In the genomic region with DNA sequence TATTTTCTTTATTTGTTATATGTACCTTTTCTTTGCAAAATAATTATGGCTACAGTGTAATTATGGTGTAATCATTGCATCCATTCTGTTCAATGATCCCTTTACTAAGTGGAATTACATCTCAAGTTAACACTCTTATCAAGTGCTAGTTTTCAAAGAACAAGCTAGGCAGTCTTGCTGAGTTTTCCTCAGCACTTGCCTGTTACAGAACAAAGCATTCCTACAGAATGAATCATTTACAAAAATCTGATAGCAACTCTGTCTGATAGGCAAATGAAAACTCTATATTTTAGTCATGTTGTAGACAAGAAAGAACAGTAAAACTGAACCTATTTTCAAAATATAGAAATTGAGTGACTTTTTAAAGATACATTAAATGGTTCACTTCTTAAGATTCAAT, we compare ENCODE assay signal across 1 cellular context.
TF ChIP-seq lines count a peak whose summit lies in the region.

No MANE protein-coding gene starts in this region.

TF ChIP-seq in GM23338, 12 proteins besides CTCF, POLR2A, EP300 and RAD21 (continued from another document):
- TF ChIP-seq, protein P1, sequence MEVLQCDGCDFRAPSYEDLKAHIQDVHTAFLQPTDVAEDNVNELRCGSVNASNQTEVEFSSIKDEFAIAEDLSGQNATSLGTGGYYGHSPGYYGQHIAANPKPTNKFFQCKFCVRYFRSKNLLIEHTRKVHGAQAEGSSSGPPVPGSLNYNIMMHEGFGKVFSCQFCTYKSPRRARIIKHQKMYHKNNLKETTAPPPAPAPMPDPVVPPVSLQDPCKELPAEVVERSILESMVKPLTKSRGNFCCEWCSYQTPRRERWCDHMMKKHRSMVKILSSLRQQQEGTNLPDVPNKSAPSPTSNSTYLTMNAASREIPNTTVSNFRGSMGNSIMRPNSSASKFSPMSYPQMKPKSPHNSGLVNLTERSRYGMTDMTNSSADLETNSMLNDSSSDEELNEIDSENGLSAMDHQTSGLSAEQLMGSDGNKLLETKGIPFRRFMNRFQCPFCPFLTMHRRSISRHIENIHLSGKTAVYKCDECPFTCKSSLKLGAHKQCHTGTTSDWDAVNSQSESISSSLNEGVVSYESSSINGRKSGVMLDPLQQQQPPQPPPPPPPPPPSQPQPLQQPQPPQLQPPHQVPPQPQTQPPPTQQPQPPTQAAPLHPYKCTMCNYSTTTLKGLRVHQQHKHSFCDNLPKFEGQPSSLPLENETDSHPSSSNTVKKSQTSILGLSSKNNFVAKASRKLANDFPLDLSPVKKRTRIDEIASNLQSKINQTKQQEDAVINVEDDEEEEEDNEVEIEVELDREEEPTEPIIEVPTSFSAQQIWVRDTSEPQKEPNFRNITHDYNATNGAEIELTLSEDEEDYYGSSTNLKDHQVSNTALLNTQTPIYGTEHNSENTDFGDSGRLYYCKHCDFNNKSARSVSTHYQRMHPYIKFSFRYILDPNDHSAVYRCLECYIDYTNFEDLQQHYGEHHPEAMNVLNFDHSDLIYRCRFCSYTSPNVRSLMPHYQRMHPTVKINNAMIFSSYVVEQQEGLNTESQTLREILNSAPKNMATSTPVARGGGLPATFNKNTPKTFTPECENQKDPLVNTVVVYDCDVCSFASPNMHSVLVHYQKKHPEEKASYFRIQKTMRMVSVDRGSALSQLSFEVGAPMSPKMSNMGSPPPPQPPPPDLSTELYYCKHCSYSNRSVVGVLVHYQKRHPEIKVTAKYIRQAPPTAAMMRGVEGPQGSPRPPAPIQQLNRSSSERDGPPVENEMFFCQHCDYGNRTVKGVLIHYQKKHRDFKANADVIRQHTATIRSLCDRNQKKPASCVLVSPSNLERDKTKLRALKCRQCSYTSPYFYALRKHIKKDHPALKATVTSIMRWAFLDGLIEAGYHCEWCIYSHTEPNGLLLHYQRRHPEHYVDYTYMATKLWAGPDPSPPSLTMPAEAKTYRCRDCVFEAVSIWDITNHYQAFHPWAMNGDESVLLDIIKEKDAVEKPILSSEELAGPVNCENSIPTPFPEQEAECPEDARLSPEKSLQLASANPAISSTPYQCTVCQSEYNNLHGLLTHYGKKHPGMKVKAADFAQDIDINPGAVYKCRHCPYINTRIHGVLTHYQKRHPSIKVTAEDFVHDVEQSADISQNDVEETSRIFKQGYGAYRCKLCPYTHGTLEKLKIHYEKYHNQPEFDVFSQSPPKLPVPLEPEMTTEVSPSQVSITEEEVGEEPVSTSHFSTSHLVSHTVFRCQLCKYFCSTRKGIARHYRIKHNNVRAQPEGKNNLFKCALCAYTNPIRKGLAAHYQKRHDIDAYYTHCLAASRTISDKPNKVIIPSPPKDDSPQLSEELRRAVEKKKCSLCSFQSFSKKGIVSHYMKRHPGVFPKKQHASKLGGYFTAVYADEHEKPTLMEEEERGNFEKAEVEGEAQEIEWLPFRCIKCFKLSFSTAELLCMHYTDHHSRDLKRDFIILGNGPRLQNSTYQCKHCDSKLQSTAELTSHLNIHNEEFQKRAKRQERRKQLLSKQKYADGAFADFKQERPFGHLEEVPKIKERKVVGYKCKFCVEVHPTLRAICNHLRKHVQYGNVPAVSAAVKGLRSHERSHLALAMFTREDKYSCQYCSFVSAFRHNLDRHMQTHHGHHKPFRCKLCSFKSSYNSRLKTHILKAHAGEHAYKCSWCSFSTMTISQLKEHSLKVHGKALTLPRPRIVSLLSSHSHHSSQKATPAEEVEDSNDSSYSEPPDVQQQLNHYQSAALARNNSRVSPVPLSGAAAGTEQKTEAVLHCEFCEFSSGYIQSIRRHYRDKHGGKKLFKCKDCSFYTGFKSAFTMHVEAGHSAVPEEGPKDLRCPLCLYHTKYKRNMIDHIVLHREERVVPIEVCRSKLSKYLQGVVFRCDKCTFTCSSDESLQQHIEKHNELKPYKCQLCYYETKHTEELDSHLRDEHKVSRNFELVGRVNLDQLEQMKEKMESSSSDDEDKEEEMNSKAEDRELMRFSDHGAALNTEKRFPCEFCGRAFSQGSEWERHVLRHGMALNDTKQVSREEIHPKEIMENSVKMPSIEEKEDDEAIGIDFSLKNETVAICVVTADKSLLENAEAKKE (CRISPR knock-in tag; IDR thresholded peaks at IDR 0.05): no peak
- TF ChIP-seq, protein P2, sequence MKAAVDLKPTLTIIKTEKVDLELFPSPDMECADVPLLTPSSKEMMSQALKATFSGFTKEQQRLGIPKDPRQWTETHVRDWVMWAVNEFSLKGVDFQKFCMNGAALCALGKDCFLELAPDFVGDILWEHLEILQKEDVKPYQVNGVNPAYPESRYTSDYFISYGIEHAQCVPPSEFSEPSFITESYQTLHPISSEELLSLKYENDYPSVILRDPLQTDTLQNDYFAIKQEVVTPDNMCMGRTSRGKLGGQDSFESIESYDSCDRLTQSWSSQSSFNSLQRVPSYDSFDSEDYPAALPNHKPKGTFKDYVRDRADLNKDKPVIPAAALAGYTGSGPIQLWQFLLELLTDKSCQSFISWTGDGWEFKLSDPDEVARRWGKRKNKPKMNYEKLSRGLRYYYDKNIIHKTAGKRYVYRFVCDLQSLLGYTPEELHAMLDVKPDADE (IDR thresholded peaks at IDR 0.05): no peak
- no peak for TF ChIP-seq NANOG (IDR thresholded peaks at IDR 0.05; ENCODE audit: borderline replicate concordance)
- no peak for TF ChIP-seq EZH2 (IDR thresholded peaks at IDR 0.05; ENCODE audit: low read depth, unreplicated experiment)
- no peak for TF ChIP-seq CREB1 (CRISPR knock-in tag; IDR thresholded peaks at IDR 0.05; ENCODE audit: low read depth)
- TF ChIP-seq ZNF331 (CRISPR knock-in tag; IDR thresholded peaks at IDR 0.05; ENCODE audit: low read depth): no peak
- TF ChIP-seq EZH2phosphoT487 (IDR thresholded peaks at IDR 0.05; ENCODE audit: unreplicated experiment): no peak
- TF ChIP-seq, protein P3, sequence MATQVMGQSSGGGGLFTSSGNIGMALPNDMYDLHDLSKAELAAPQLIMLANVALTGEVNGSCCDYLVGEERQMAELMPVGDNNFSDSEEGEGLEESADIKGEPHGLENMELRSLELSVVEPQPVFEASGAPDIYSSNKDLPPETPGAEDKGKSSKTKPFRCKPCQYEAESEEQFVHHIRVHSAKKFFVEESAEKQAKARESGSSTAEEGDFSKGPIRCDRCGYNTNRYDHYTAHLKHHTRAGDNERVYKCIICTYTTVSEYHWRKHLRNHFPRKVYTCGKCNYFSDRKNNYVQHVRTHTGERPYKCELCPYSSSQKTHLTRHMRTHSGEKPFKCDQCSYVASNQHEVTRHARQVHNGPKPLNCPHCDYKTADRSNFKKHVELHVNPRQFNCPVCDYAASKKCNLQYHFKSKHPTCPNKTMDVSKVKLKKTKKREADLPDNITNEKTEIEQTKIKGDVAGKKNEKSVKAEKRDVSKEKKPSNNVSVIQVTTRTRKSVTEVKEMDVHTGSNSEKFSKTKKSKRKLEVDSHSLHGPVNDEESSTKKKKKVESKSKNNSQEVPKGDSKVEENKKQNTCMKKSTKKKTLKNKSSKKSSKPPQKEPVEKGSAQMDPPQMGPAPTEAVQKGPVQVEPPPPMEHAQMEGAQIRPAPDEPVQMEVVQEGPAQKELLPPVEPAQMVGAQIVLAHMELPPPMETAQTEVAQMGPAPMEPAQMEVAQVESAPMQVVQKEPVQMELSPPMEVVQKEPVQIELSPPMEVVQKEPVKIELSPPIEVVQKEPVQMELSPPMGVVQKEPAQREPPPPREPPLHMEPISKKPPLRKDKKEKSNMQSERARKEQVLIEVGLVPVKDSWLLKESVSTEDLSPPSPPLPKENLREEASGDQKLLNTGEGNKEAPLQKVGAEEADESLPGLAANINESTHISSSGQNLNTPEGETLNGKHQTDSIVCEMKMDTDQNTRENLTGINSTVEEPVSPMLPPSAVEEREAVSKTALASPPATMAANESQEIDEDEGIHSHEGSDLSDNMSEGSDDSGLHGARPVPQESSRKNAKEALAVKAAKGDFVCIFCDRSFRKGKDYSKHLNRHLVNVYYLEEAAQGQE (IDR thresholded peaks at IDR 0.05; ENCODE audit: unreplicated experiment): no peak
- no peak for TF ChIP-seq JUNB (IDR thresholded peaks at IDR 0.05; ENCODE audit: unreplicated experiment)
- TF ChIP-seq POLR2AphosphoS5 (IDR thresholded peaks at IDR 0.05; ENCODE audit: low read depth): no peak
- no peak for TF ChIP-seq STAT1 (IDR thresholded peaks at IDR 0.05; ENCODE audit: unreplicated experiment)
TF ChIP-seq in GM23338: peak in this region for 0.
